ENCODE assay signal across 1 cellular context in genomic region chr11:73876424-73877300, GRCh38.
TF ChIP-seq lines count a peak whose summit lies in the region.

COA4 (minus strand) TSS chr11:73876846; CDS start chr11:73873378, 3,468 bp downstream.
PAAF1 (plus strand) TSS chr11:73876999; CDS start chr11:73877022, 23 bp downstream.

TF ChIP-seq in K562, 482 proteins besides CTCF, POLR2A, EP300 and RAD21 (continued from another document and continues in another):
- TF ChIP-seq ZNF318 (IDR thresholded peaks at IDR 0.05; ENCODE audit: borderline replicate concordance in 1 of 2, low read depth in 1 of 2) (no peak), MAZ (CRISPR knock-in tag; conservative IDR thresholded peaks at IDR 0.05 in 1 of 2, IDR thresholded peaks at IDR 0.05 in 1 of 2) (peak; percentile 81 to 85), CBX3 (IDR thresholded peaks at IDR 0.05; ENCODE audit: borderline replicate concordance in 1 of 2, low read length in 2 of 2) (peak in 1 of 2 experiments; percentile 74; a peak in 1 of 3 replicates), THRAP3 (IDR thresholded peaks at IDR 0.05; ENCODE audit: borderline replicate concordance) (no peak; the same call in 1 of the 2 replicates), NRF1 (conservative IDR thresholded peaks at IDR 0.05 in 1 of 2, IDR thresholded peaks at IDR 0.05 in 1 of 2) (peak; percentile 95 to 96), BDP1 (IDR thresholded peaks at IDR 0.05; ENCODE audit: insufficient read depth, insufficient read length) (no peak), CBFB (CRISPR knock-in tag; IDR thresholded peaks at IDR 0.05) (no peak), ZNF175 (CRISPR knock-in tag; IDR thresholded peaks at IDR 0.05; ENCODE audit: low read depth) (no peak), NR2C2 (CRISPR knock-in tag; IDR thresholded peaks at IDR 0.05) (peak; percentile 77; the same call in 1 of the 2 replicates), NR2C2 (tag; IDR thresholded peaks at IDR 0.05) (peak; percentile 88), ZNF764 (CRISPR knock-in tag; IDR thresholded peaks at IDR 0.05; ENCODE audit: low read depth) (no peak), SREBF1 (IDR thresholded peaks at IDR 0.05; ENCODE audit: borderline replicate concordance, low read depth, low read length) (no peak), ZBTB7A (IDR thresholded peaks at IDR 0.05; ENCODE audit: borderline replicate concordance, control insufficient read depth, low read depth, low read length) (peak; percentile 54; the same call in 1 of the 2 replicates), SRSF1 (IDR thresholded peaks at IDR 0.05; ENCODE audit: low read depth, low read length) (no peak), E2F8 (IDR thresholded peaks at IDR 0.05; ENCODE audit: low read depth, partially characterized antibody) (peak; percentile 83), NEUROD1 (IDR thresholded peaks at IDR 0.05; ENCODE audit: borderline replicate concordance, low read depth, low read length, partially characterized antibody) (peak; percentile 21), ZNF695 (CRISPR knock-in tag; IDR thresholded peaks at IDR 0.05) (peak; percentile 72; the same call in 1 of the 2 replicates), E2F5 (CRISPR knock-in tag; IDR thresholded peaks at IDR 0.05) (peak; percentile 72; the same call in 1 of the 2 replicates), ZNF511 (CRISPR knock-in tag; IDR thresholded peaks at IDR 0.05) (peak; percentile 89), L3MBTL2 (IDR thresholded peaks at IDR 0.05) (peak; percentile 94), ELF2 (CRISPR knock-in tag; IDR thresholded peaks at IDR 0.05) (peak; percentile 12; the same call in 1 of the 2 replicates), PHB (CRISPR knock-in tag; IDR thresholded peaks at IDR 0.05) (no peak), SOX6 (IDR thresholded peaks at IDR 0.05) (peak; percentile 36; the same call in 1 of the 2 replicates), MAFF (IDR thresholded peaks at IDR 0.05; ENCODE audit: low read length) (no peak), JUN (IDR thresholded peaks at IDR 0.05; ENCODE audit: borderline replicate concordance, low read depth, low read length) (no peak), JUN (CRISPR knock-in tag; IDR thresholded peaks at IDR 0.05; ENCODE audit: borderline replicate concordance) (peak; percentile 84; the same call in 1 of the 2 replicates), ATF2 (CRISPR knock-in tag; IDR thresholded peaks at IDR 0.05) (no peak), SIN3A (IDR thresholded peaks at IDR 0.05; ENCODE audit: borderline replicate concordance in 2 of 2, control insufficient read depth in 1 of 2, low read depth in 2 of 2, low read length in 2 of 2) (peak in 1 of 2 experiments; percentile 94; a peak in 3 of 4 replicates), HES1 (IDR thresholded peaks at IDR 0.05; ENCODE audit: low read depth) (no peak), ASH1L (IDR thresholded peaks at IDR 0.05; ENCODE audit: borderline replicate concordance, low read depth, partially characterized antibody) (peak; percentile 54), AFF4 (CRISPR knock-in tag; IDR thresholded peaks at IDR 0.05) (peak; percentile 56; the same call in 1 of the 2 replicates), FOXA3 (CRISPR knock-in tag; conservative IDR thresholded peaks at IDR 0.05 in 1 of 2, IDR thresholded peaks at IDR 0.05 in 1 of 2) (peak in 1 of 2 experiments; percentile 69; a peak in 1 of 4 replicates), UBTF (IDR thresholded peaks at IDR 0.05; ENCODE audit: borderline replicate concordance in 1 of 2, low read depth in 2 of 2, low read length in 2 of 2) (peak in 1 of 2 experiments; percentile 80; a peak in 2 of 4 replicates), HNRNPUL1 (IDR thresholded peaks at IDR 0.05; ENCODE audit: low read length) (no peak), ZNF143 (CRISPR knock-in tag; IDR thresholded peaks at IDR 0.05) (0 out of 2 replicates have a peak, but pooled peaks have one; percentile 32), CEBPG (CRISPR knock-in tag; IDR thresholded peaks at IDR 0.05) (no peak), CEBPG (tag; conservative IDR thresholded peaks at IDR 0.05 in 1 of 2, IDR thresholded peaks at IDR 0.05 in 1 of 2) (no peak)
